12 cellular contexts compared by ENCODE assay signal in genomic region chr12:121783771-121784170, GRCh38. TPM values are rescaled to one million over a fixed set of nuclear protein-coding genes. Genes with fewer than 3 reads are reported as not detected.
DNase-seq lines count a peak whose midpoint lies in the region; ATAC-seq and TF ChIP-seq lines count a peak whose summit lies in the region.
"Had no signal": no experiment of that assay in that cellular context is flagged by ENCODE, and none has a peak within 500 bp of the region (broad histone marks: within the 10 kb centered on the region; RNA-seq: fewer than 3 reads in every experiment).

No MANE protein-coding gene starts in this region.

- CTCF ChIA-PET in CD8-positive, alpha-beta T cell (lab: Charles Lee) = interaction anchor here (36.0 to 45.9 kb wide), 2 partner anchors 3 to 22 kb away, joined by 2042 read pairs; partner anchors contain the start of genes RHOF and SETD1B

- no peak overlapping the region for H3K4me3 ChIP-seq in CD8-positive, alpha-beta T cell (ENCODE audit: low read depth, low read length)

- peak overlapping the region; percentile 81 for H3K4me3 Mint-ChIP-seq in CD8-positive, alpha-beta T cell
- H3K4me3 Mint-ChIP-seq in activated naive CD8-positive, alpha-beta T cell treated with anti-CD3 and anti-CD28 coated beads, Interleukin-2, amount 10 ng/mL, durations not matched to agents 7 days and 5 days = peak overlapping the region; percentile 81
- peak overlapping the region; percentile 49 for H3K4me3 Mint-ChIP-seq in memory B cell

- POLR2A ChIA-PET in CD8-positive, alpha-beta T cell (lab: Charles Lee) = interaction anchor here (3.2 to 28.4 kb wide), 2 partner anchors 10 to 23 kb away, joined by 43 to 1016 read pairs; partner anchors contain the start of genes RHOF and SETD1B
- POLR2A ChIA-PET in activated naive CD8-positive, alpha-beta T cell treated with anti-CD3 and anti-CD28 coated beads, Interleukin-2, amount 10 ng/mL, durations not matched to agents 7 days and 5 days (lab: Charles Lee) = interaction anchor here (0.7 to 31.1 kb wide), 3 partner anchors 19 to 479 kb away, joined by 3 to 931 read pairs (median 5); partner anchors contain the start of genes RHOF and SETD1B

- intact Hi-C loops in CD8-positive, alpha-beta T cell (cut with DNase I, micrococcal nuclease) = no loop called here

- no peak for DNase-seq in CD8-positive, alpha-beta T cell
- DNase-seq in HT1080 (ENCODE audit: low read depth) = peak; percentile 79
- DNase-seq in activated naive CD8-positive, alpha-beta T cell treated with anti-CD3 and anti-CD28 coated beads, Interleukin-2, amount 10 ng/mL, durations not matched to agents 7 days and 5 days = no peak
- no peak for DNase-seq in memory B cell (ENCODE audit: low spot score in 2 of 2)
- DNase-seq in DMS114 treated with DMSO at 0.1 percent for 48 hours (lab: John Stamatoyannopoulos, UW; ENCODE audit: unreplicated experiment) = no peak
- no peak for DNase-seq in NK-92 treated with Interleukin-12 subunit alpha and Interleukin-12 subunit beta, amount 100 ng/mL, for 24 hours (lab: John Stamatoyannopoulos, UW)
- no peak for DNase-seq in NCI-H345 (lab: John Stamatoyannopoulos, UW)
- DNase-seq: activated CD4-positive, CD25-positive, alpha-beta regulatory T cell treated with anti-CD3 and anti-CD28 coated beads, Interleukin-2, amount 50 U/mL, for 72 hours; anterior cingulate cortex; COR-L47; SIG-M5 had no signal

- H3K27ac Mint-ChIP-seq in CD8-positive, alpha-beta T cell = peak overlapping the region; percentile 95
- peak overlapping the region; percentile 91 for H3K27ac Mint-ChIP-seq in activated naive CD8-positive, alpha-beta T cell treated with anti-CD3 and anti-CD28 coated beads, Interleukin-2, amount 10 ng/mL, durations not matched to agents 7 days and 5 days
- peak overlapping the region; percentile 85 for H3K27ac Mint-ChIP-seq in memory B cell

- no peaks in the 10 kb centered on the region for H3K9me3 Mint-ChIP-seq in CD8-positive, alpha-beta T cell
- H3K9me3 Mint-ChIP-seq in activated naive CD8-positive, alpha-beta T cell treated with anti-CD3 and anti-CD28 coated beads, Interleukin-2, amount 10 ng/mL, durations not matched to agents 7 days and 5 days = no peaks in the 10 kb centered on the region
- H3K9me3 Mint-ChIP-seq in memory B cell = no peaks in the 10 kb centered on the region

- H3K4me1 Mint-ChIP-seq in CD8-positive, alpha-beta T cell (ENCODE audit: low read depth) = peaks cover 68% of the 10 kb centered on the region
- H3K4me1 Mint-ChIP-seq in activated naive CD8-positive, alpha-beta T cell treated with anti-CD3 and anti-CD28 coated beads, Interleukin-2, amount 10 ng/mL, durations not matched to agents 7 days and 5 days = peaks cover 50% of the 10 kb centered on the region
- H3K4me1 Mint-ChIP-seq in memory B cell = peaks cover 45% of the 10 kb centered on the region

- no peaks in the 10 kb centered on the region for H3K27me3 Mint-ChIP-seq in CD8-positive, alpha-beta T cell (ENCODE audit: low read depth)
- H3K27me3 Mint-ChIP-seq in activated naive CD8-positive, alpha-beta T cell treated with anti-CD3 and anti-CD28 coated beads, Interleukin-2, amount 10 ng/mL, durations not matched to agents 7 days and 5 days = no peaks in the 10 kb centered on the region
- no peaks in the 10 kb centered on the region for H3K27me3 Mint-ChIP-seq in memory B cell

- ATAC-seq in CD8-positive, alpha-beta T cell = no peak
- no peak for ATAC-seq in activated naive CD8-positive, alpha-beta T cell treated with anti-CD3 and anti-CD28 coated beads, Interleukin-2, amount 10 ng/mL, durations not matched to agents 7 days and 5 days (ENCODE audit: low read depth)
- ATAC-seq in memory B cell (ENCODE audit: low read depth) = no peak
- ATAC-seq: sciatic nerve had no signal

- no peaks in the 10 kb centered on the region for H3K9me3 ChIP-seq in CD8-positive, alpha-beta T cell (ENCODE audit: low read length)

- H3K36me3 Mint-ChIP-seq in CD8-positive, alpha-beta T cell = peaks cover 60% of the 10 kb centered on the region
- peaks cover 28% of the 10 kb centered on the region for H3K36me3 Mint-ChIP-seq in activated naive CD8-positive, alpha-beta T cell treated with anti-CD3 and anti-CD28 coated beads, Interleukin-2, amount 10 ng/mL, durations not matched to agents 7 days and 5 days
- peaks cover 10% of the 10 kb centered on the region for H3K36me3 Mint-ChIP-seq in memory B cell

- H3K27me3 ChIP-seq in CD8-positive, alpha-beta T cell (ENCODE audit: insufficient read depth, low read length) = no peaks in the 10 kb centered on the region

- H3K4me1 ChIP-seq in CD8-positive, alpha-beta T cell (ENCODE audit: insufficient read depth, low read length) = peaks cover 77% of the 10 kb centered on the region

- peak overlapping the region; percentile 16 for H3K27ac ChIP-seq in CD8-positive, alpha-beta T cell (ENCODE audit: low read depth, low read length)

- peaks cover 17% of the 10 kb centered on the region for H3K36me3 ChIP-seq in CD8-positive, alpha-beta T cell (ENCODE audit: insufficient read depth, low read length)

- no peak for TF ChIP-seq CTCF in CD8-positive, alpha-beta T cell (IDR thresholded peaks at IDR 0.05)

RNA-seq across cellular contexts. Expression of gene RHOF, which starts 9.7 kb away (rescaled TPM):
- total RNA-seq in CD8-positive, alpha-beta T cell = 100 to 1,000 TPM; 185 TPM
- 31.4 and 39.9 TPM in 2 replicates for total RNA-seq in HT1080 (2014; rRNA removed; shearing (Covaris generic))
- 45.1 and 53.0 TPM in 2 replicates for polyA plus RNA-seq in HT1080 (2015; cell fraction: cytosol; rRNA removed)
- 29.1 and 33.7 TPM in 2 replicates for polyA plus RNA-seq in HT1080 (2015; cell fraction: nucleus; rRNA removed)
- total RNA-seq in activated naive CD8-positive, alpha-beta T cell treated with anti-CD3 and anti-CD28 coated beads, Interleukin-2, amount 10 ng/mL, durations not matched to agents 7 days and 5 days = 100 to 1,000 TPM; 144 to 157 TPM

RNA-seq across cellular contexts. Expression of gene SETD1B, which starts 20.0 kb away (rescaled TPM):
- total RNA-seq in CD8-positive, alpha-beta T cell = 100 to 1,000 TPM; 181 to 190 TPM
- total RNA-seq in HT1080 (2014; rRNA removed; shearing (Covaris generic)) = 2.8 and 5.0 TPM in 2 replicates
- polyA plus RNA-seq in HT1080 (2015; cell fraction: cytosol; rRNA removed) = 5.2 and 5.4 TPM in 2 replicates
- 11.5 and 12.0 TPM in 2 replicates for polyA plus RNA-seq in HT1080 (2015; cell fraction: nucleus; rRNA removed)
- 10 to 100 TPM; 45.0 to 46.8 TPM for total RNA-seq in activated naive CD8-positive, alpha-beta T cell treated with anti-CD3 and anti-CD28 coated beads, Interleukin-2, amount 10 ng/mL, durations not matched to agents 7 days and 5 days
